18 cellular contexts compared by ENCODE assay signal in the genomic region with DNA sequence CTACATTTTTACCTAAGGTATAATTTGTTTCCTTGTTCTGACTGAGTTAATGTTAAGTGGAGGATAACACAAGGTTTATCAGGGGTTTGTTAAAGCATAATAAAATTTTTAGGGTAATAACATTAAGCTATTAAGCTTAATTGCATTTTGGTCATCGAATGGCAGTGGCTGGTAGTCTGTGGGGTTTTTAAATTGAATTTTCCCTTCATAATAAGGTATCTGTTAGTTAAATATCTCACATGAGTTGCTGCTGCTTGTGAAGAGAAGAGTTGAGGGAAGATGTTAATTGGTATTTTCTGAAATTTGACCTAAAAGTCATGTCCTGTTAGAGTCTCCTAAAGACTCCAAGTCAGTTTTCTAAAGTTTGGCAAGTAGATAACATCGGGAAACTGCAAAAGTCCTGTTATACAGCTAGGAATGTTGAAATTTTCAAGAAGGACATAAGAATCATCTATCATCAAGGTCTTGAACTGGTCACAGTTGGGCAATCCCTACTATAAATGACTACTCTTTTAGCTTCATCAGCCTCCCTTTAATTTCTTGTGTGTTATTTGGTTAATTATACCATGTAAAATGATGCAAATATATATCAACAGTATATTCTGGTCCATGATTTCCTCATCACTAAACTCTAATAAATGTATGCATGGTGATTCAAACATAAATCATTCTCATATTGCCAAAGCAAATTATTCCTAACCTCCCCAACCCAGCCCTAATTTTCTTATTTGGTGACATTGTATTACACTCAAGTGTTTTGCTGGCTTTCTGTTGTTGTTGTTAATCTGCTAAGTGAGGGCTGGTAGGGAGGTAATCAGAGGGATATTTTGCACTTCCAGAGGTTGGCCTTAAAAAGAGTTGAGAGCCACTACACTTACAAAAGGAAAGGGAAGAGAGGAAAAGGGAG.
DNase-seq lines count a peak whose midpoint lies in the region; ATAC-seq and TF ChIP-seq lines count a peak whose summit lies in the region.
"Had no signal": no experiment of that assay in that cellular context is flagged by ENCODE, and none has a peak within 500 bp of the region (broad histone marks: within the 10 kb centered on the region; RNA-seq: fewer than 3 reads in every experiment).

No MANE protein-coding gene starts in this region.

- H3K27ac Mint-ChIP-seq in activated CD8-positive, alpha-beta T cell treated with anti-CD3 and anti-CD28 coated beads, Interleukin-2, amount 10 ng/mL, durations not matched to agents 7 days and 5 days: peak overlapping the region; percentile 40
- no peak overlapping the region for H3K27ac Mint-ChIP-seq in activated CD8-positive, alpha-beta T cell treated with anti-CD3 and anti-CD28 coated beads for 36 hours
- peak overlapping the region; percentile 67 for H3K27ac Mint-ChIP-seq in dendritic cell treated with granulocyte-macrophage colony-stimulating factor and Interleukin-4, amounts not matched to agents 40 ng/mL and 50 ng/mL, for 4 days

- no peaks in the 10 kb centered on the region for H3K9me3 Mint-ChIP-seq in activated CD8-positive, alpha-beta T cell treated with anti-CD3 and anti-CD28 coated beads, Interleukin-2, amount 10 ng/mL, durations not matched to agents 7 days and 5 days (ENCODE audit: insufficient read depth)
- H3K9me3 Mint-ChIP-seq in activated CD8-positive, alpha-beta T cell treated with anti-CD3 and anti-CD28 coated beads for 36 hours: no peaks in the 10 kb centered on the region
- no peaks in the 10 kb centered on the region for H3K9me3 Mint-ChIP-seq in dendritic cell treated with granulocyte-macrophage colony-stimulating factor and Interleukin-4, amounts not matched to agents 40 ng/mL and 50 ng/mL, for 4 days

- H3K36me3 Mint-ChIP-seq in activated CD8-positive, alpha-beta T cell treated with anti-CD3 and anti-CD28 coated beads, Interleukin-2, amount 10 ng/mL, durations not matched to agents 7 days and 5 days (ENCODE audit: low read depth): peaks cover 16% of the 10 kb centered on the region
- no peaks in the 10 kb centered on the region for H3K36me3 Mint-ChIP-seq in activated CD8-positive, alpha-beta T cell treated with anti-CD3 and anti-CD28 coated beads for 36 hours (ENCODE audit: low read depth)
- H3K36me3 Mint-ChIP-seq in dendritic cell treated with granulocyte-macrophage colony-stimulating factor and Interleukin-4, amounts not matched to agents 40 ng/mL and 50 ng/mL, for 4 days (ENCODE audit: low read depth): peaks cover 17% of the 10 kb centered on the region

- CTCF ChIA-PET in activated CD8-positive, alpha-beta T cell treated with anti-CD3 and anti-CD28 coated beads, Interleukin-2, amount 10 ng/mL, durations not matched to agents 7 days and 5 days (lab: Charles Lee): interaction anchor here (0.6 to 2.1 kb wide), 4 partner anchors 8 to 64 kb away, joined by 3 to 8 read pairs (median 4); partner anchors contain the start of gene MAP3K5
- CTCF ChIA-PET in activated CD8-positive, alpha-beta T cell treated with anti-CD3 and anti-CD28 coated beads for 36 hours (lab: Charles Lee): interaction anchor here (1.5 to 2.1 kb wide), 2 partner anchors 64 to 84 kb away, joined by 3 to 10 read pairs; partner anchors contain the start of gene MAP3K5

- ATAC-seq in activated CD8-positive, alpha-beta T cell treated with anti-CD3 and anti-CD28 coated beads, Interleukin-2, amount 10 ng/mL, durations not matched to agents 7 days and 5 days: no peak
- no peak for ATAC-seq in activated CD8-positive, alpha-beta T cell treated with anti-CD3 and anti-CD28 coated beads for 36 hours
- ATAC-seq in SK-N-SH treated with all-trans-retinoic acid at 6 μM for 48 hours: no peak
- no peak for ATAC-seq in GM18502 (IDR thresholded peaks at IDR 0.05; ENCODE audit: poor library complexity, unreplicated experiment)

- H3K4me1 Mint-ChIP-seq in activated CD8-positive, alpha-beta T cell treated with anti-CD3 and anti-CD28 coated beads, Interleukin-2, amount 10 ng/mL, durations not matched to agents 7 days and 5 days (ENCODE audit: low read depth): peaks cover 19% of the 10 kb centered on the region
- peaks cover 23% of the 10 kb centered on the region for H3K4me1 Mint-ChIP-seq in activated CD8-positive, alpha-beta T cell treated with anti-CD3 and anti-CD28 coated beads for 36 hours (ENCODE audit: low read depth)
- peaks cover 49% of the 10 kb centered on the region for H3K4me1 Mint-ChIP-seq in dendritic cell treated with granulocyte-macrophage colony-stimulating factor and Interleukin-4, amounts not matched to agents 40 ng/mL and 50 ng/mL, for 4 days (ENCODE audit: low read depth)

- no peak for TF ChIP-seq CTCF in activated CD8-positive, alpha-beta T cell treated with anti-CD3 and anti-CD28 coated beads for 36 hours (IDR thresholded peaks at IDR 0.05)

- intact Hi-C loops in activated CD8-positive, alpha-beta T cell treated with anti-CD3 and anti-CD28 coated beads for 36 hours (cut with micrococcal nuclease): loop anchor here (10.0 kb wide), 1 partner anchor 57 kb away; no protein-coding TSS in a partner anchor
- intact Hi-C loops in dendritic cell treated with granulocyte-macrophage colony-stimulating factor and Interleukin-4, amounts not matched to agents 40 ng/mL and 50 ng/mL, for 4 days (cut with micrococcal nuclease): no loop called here

- H3K27me3 Mint-ChIP-seq in activated CD8-positive, alpha-beta T cell treated with anti-CD3 and anti-CD28 coated beads, Interleukin-2, amount 10 ng/mL, durations not matched to agents 7 days and 5 days (ENCODE audit: low read depth): no peaks in the 10 kb centered on the region
- H3K27me3 Mint-ChIP-seq in activated CD8-positive, alpha-beta T cell treated with anti-CD3 and anti-CD28 coated beads for 36 hours: no peaks in the 10 kb centered on the region
- no peaks in the 10 kb centered on the region for H3K27me3 Mint-ChIP-seq in dendritic cell treated with granulocyte-macrophage colony-stimulating factor and Interleukin-4, amounts not matched to agents 40 ng/mL and 50 ng/mL, for 4 days

- POLR2A ChIA-PET in activated CD8-positive, alpha-beta T cell treated with anti-CD3 and anti-CD28 coated beads, Interleukin-2, amount 10 ng/mL, durations not matched to agents 7 days and 5 days (lab: Charles Lee): no interaction called here
- POLR2A ChIA-PET in activated CD8-positive, alpha-beta T cell treated with anti-CD3 and anti-CD28 coated beads for 36 hours (lab: Charles Lee): interaction anchor here (1.0 kb wide), 1 partner anchor 10 kb away, joined by 3 read pairs; no protein-coding TSS in a partner anchor

- no peak for DNase-seq in activated CD8-positive, alpha-beta T cell treated with anti-CD3 and anti-CD28 coated beads, Interleukin-2, amount 10 ng/mL, durations not matched to agents 7 days and 5 days
- DNase-seq in activated CD8-positive, alpha-beta T cell treated with anti-CD3 and anti-CD28 coated beads for 36 hours: no peak
- no peak for DNase-seq in cerebellum (ENCODE audit: low spot score)
- no peak for DNase-seq in activated effector memory CD4-positive, alpha-beta T cell treated with Interleukin-2 at 50 U/mL for 16 hours
- no peak for DNase-seq in cortex of kidney (lab: John Stamatoyannopoulos, UW)
- DNase-seq: COR-L47, EL, H7, KG1, NCI-H1417 treated with DMSO at 0.1 percent for 48 hours, NCI-H1930, NCI-H2171 treated with DMSO at 0.1 percent for 48 hours, NCI-H446 treated with DMSO at 0.1 percent for 48 hours, NCI-H748 treated with DMSO at 0.1 percent for 48 hours, PC-9 had no signal

- no peak overlapping the region for H3K4me3 Mint-ChIP-seq in activated CD8-positive, alpha-beta T cell treated with anti-CD3 and anti-CD28 coated beads, Interleukin-2, amount 10 ng/mL, durations not matched to agents 7 days and 5 days
- H3K4me3 Mint-ChIP-seq in activated CD8-positive, alpha-beta T cell treated with anti-CD3 and anti-CD28 coated beads for 36 hours: no peak overlapping the region
- no peak overlapping the region for H3K4me3 Mint-ChIP-seq in dendritic cell treated with granulocyte-macrophage colony-stimulating factor and Interleukin-4, amounts not matched to agents 40 ng/mL and 50 ng/mL, for 4 days

TF ChIP-seq in SK-N-SH treated with all-trans-retinoic acid at 6 μM for 48 hours, 23 proteins besides CTCF, POLR2A, EP300 and RAD21 (continues in another document):
- TF ChIP-seq ZC3H10 (CRISPR knock-in tag; IDR thresholded peaks at IDR 0.05) (no peak), TSHZ2 (CRISPR knock-in tag; IDR thresholded peaks at IDR 0.05) (peak; percentile 66; the same call in 1 of the 2 replicates), ZFP3 (CRISPR knock-in tag; IDR thresholded peaks at IDR 0.05) (no peak), CSRNP3 (CRISPR knock-in tag; IDR thresholded peaks at IDR 0.05) (peak; percentile 21; the same call in 1 of the 2 replicates)
